ENCODE assay signal across 8 cellular contexts in the genomic region with DNA sequence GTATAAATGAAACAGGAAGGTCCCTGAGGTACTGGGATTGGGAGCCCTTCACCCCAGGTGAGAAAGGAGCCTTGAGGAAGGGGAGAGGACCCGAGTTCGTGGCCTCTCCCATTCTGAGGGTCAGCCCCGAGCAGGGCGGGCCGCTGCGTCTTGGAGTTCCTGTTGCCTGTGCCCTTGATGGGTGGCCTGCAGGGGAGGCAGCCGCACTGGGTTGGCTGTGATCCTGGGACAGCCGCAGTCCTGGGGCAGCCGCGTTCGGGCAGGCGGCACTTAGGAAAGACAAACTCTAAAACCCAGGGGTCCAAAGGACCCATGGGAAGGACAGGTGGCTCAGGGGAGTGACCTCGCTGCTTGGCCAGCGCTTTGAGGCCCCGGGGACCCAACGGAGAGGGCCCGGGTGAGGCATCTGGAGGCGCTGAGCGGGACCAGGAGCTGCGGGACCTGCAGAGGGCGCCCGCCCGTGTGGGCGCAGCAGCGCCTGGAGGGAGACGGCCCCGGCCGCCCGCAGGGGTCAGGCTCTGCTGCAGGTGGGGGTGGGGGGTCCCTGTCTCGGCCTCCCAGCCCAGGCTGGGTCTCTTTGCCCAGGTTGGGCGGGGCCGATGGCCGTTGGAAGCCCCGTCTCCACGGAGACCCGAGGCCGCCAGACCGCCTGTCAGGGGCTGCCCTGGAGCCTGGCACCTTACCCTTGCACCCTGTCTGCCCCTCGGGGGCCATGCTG.
DNase-seq lines count a peak whose midpoint lies in the region; ATAC-seq and TF ChIP-seq lines count a peak whose summit lies in the region.

No MANE protein-coding gene starts in this region.

- H3K4me3 ChIP-seq in Peyer's patch (peak overlapping the region in 3 of 4 donors; percentile 2 to 46 (median 38)), mammary epithelial cell (replicated peaks in 1 of 3; ENCODE audit: insufficient read depth in 1 of 3, low read depth in 2 of 3, low read length in 3 of 3) (peak overlapping the region in 1 of 3 experiments; percentile 22), PC-3 (ENCODE audit: low read length) (no peak overlapping the region)

- 23% methylated on average over 14 of the region's 39 CpGs for WGBS in mammary epithelial cell (ENCODE audit: low coverage, missing lambda C conversion rate)

- no peaks in the 10 kb centered on the region for H3K79me2 ChIP-seq in mammary epithelial cell (ENCODE audit: insufficient read depth, low read length)
- H3K79me2 ChIP-seq in PC-3 (ENCODE audit: low read length): no peaks in the 10 kb centered on the region

- CTCF ChIA-PET in mammary epithelial cell (lab: Charles Lee; ENCODE audit: low non-redundant PET): no interaction called here
- CTCF ChIA-PET in PC-3 (lab: Charles Lee): no interaction called here

- POLR2A ChIA-PET in PC-3 (lab: Charles Lee; ENCODE audit: unreplicated experiment): no interaction called here

- H3K36me3 ChIP-seq in Peyer's patch (no peaks in the 10 kb centered on the region), mammary epithelial cell (ENCODE audit: insufficient read depth, low read length) (no peaks in the 10 kb centered on the region), PC-3 (ENCODE audit: low read depth, low read length) (no peaks in the 10 kb centered on the region)

- peak; percentile 66 for ATAC-seq in stimulated activated naive CD8-positive, alpha-beta T cell treated with anti-CD3 and anti-CD28 coated beads, Interleukin-15, Interleukin-2, amounts not matched to agents 100 U/mL and 50 U/mL, for 24 hours
- ATAC-seq in PC-3 (no peak), GM21390 (IDR thresholded peaks at IDR 0.05; ENCODE audit: unreplicated experiment) (no peak)

- H3F3A ChIP-seq in PC-3 (ENCODE audit: low read length, unreplicated experiment): no peaks in the 10 kb centered on the region

- no peaks in the 10 kb centered on the region for H3K27me3 ChIP-seq in Peyer's patch
- H3K27me3 ChIP-seq in mammary epithelial cell (ENCODE audit: insufficient read depth, low read length): peaks cover 2% of the 10 kb centered on the region
- H3K27me3 ChIP-seq in PC-3 (ENCODE audit: low read length): no peaks in the 10 kb centered on the region

- peak in 5 of 6 experiments; percentile 12 to 50 (median 44) for TF ChIP-seq CTCF in Peyer's patch (IDR thresholded peaks at IDR 0.05)
- TF ChIP-seq CTCF in mammary epithelial cell (conservative IDR thresholded peaks at IDR 0.05 in 1 of 2, IDR thresholded peaks at IDR 0.05 in 1 of 2; ENCODE audit: extremely low read depth in 1 of 2, insufficient read depth in 1 of 2, low read depth in 1 of 2, low read length in 2 of 2): peak; percentile 16 to 66
- TF ChIP-seq CTCF in PC-3 (conservative IDR thresholded peaks at IDR 0.05; ENCODE audit: low read depth, low read length): no peak

- in situ Hi-C loops in mammary epithelial cell (cut with MboI; ENCODE audit: low sequenced_read_pairs in 2 of 2): no loop called here

- H3K4me2 ChIP-seq in mammary epithelial cell (ENCODE audit: insufficient read depth, low read depth, low read length) (peak overlapping the region; percentile 69), PC-3 (ENCODE audit: low read length) (no peak overlapping the region)

- intact Hi-C loops in mammary epithelial cell (cut with micrococcal nuclease) (no loop called here), PC-3 (cut with micrococcal nuclease) (no loop called here)

- H4K20me1 ChIP-seq in mammary epithelial cell (ENCODE audit: insufficient read depth, low read length) (no peaks in the 10 kb centered on the region), PC-3 (ENCODE audit: low read length) (no peaks in the 10 kb centered on the region)

- H3K4me1 ChIP-seq in Peyer's patch (peaks cover 0 to 9% (median 3%) of the 10 kb centered on the region in 4 donors), mammary epithelial cell (ENCODE audit: insufficient read depth, low read length) (peaks cover 8% of the 10 kb centered on the region), PC-3 (ENCODE audit: insufficient read depth, low read length) (no peaks in the 10 kb centered on the region)

- H3K9me3 ChIP-seq in Peyer's patch: no peaks in the 10 kb centered on the region
- no peaks in the 10 kb centered on the region for H3K9me3 ChIP-seq in mammary epithelial cell (replicated peaks; ENCODE audit: insufficient read depth, low read length)
- H3K9me3 ChIP-seq in PC-3 (ENCODE audit: low read length): no peaks in the 10 kb centered on the region

- no TSS peak for BruUV-seq in mammary epithelial cell (replicated peaks; lab: Mats Ljungman, UMichigan)
- BruUV-seq in PC-3 (replicated peaks; lab: Mats Ljungman, UMichigan): no TSS peak

- TF ChIP-seq POLR2A in Peyer's patch (IDR thresholded peaks at IDR 0.05): no peak

- H3K27ac ChIP-seq in Peyer's patch (no peak overlapping the region), mammary epithelial cell (ENCODE audit: insufficient read depth, low read depth, low read length) (no peak overlapping the region), PC-3 (ENCODE audit: low read length) (no peak overlapping the region)

- dilution Hi-C loops in mammary epithelial cell (cut with HindIII; ENCODE audit: low sequenced_read_pairs): loop anchor here (5.0 kb wide), 2 partner anchors 63 to 183 kb away; a partner anchor contains a TSS

- no peaks in the 10 kb centered on the region for H3K9me2 ChIP-seq in PC-3 (replicated peaks; ENCODE audit: low read length)

- DNase-seq in GM03348 (ENCODE audit: low spot score) (peak; percentile 75), Peyer's patch (peak in 2 of 3 donors; percentile 61 to 64), mammary epithelial cell (no peak), left kidney (ENCODE audit: low read depth, low spot score) (peak; percentile 72), NK-92 (lab: John Stamatoyannopoulos, UW; ENCODE audit: unreplicated experiment) (no peak), PC-3 (no peak)
- peak; percentile 50 for DNase-seq in stimulated activated naive CD8-positive, alpha-beta T cell treated with anti-CD3 and anti-CD28 coated beads, Interleukin-15, Interleukin-2, amounts not matched to agents 100 U/mL and 50 U/mL, for 24 hours

- H2AFZ ChIP-seq in mammary epithelial cell (ENCODE audit: low read depth, low read length) (peak overlapping the region; percentile 61), PC-3 (ENCODE audit: low read length) (no peak overlapping the region)

- H3K9ac ChIP-seq in mammary epithelial cell (ENCODE audit: insufficient read depth, low read length): no peak overlapping the region
- no peak overlapping the region for H3K9ac ChIP-seq in PC-3 (ENCODE audit: low read length)

Comparison
In these comparisons a context has a peak if more than half of its experiments do, and no peak if none do; other contexts are left out.
1. DNase-seq: peak in GM03348 (single experiment), Peyer's patch (2 of 3), left kidney (single experiment) and stimulated activated naive CD8-positive, alpha-beta T cell treated with anti-CD3 and anti-CD28 coated beads, Interleukin-15, Interleukin-2, amounts not matched to agents 100 U/mL and 50 U/mL, for 24 hours (single experiment); none in mammary epithelial cell (single experiment), NK-92 (single experiment) and PC-3 (single experiment).